Comparison of ENCODE assay signal across 1 cellular context in genomic region chr1:108877858-108878257, GRCh38.
TF ChIP-seq lines count a peak whose summit lies in the region.

No MANE protein-coding gene starts in this region.

TF ChIP-seq in GM23338, 12 proteins besides CTCF, POLR2A, EP300 and RAD21 (continued from another document):
- TF ChIP-seq ETS1 (IDR thresholded peaks at IDR 0.05) (no peak), ZNF331 (CRISPR knock-in tag; IDR thresholded peaks at IDR 0.05; ENCODE audit: low read depth) (no peak), STAT1 (IDR thresholded peaks at IDR 0.05; ENCODE audit: unreplicated experiment) (no peak), JUNB (IDR thresholded peaks at IDR 0.05; ENCODE audit: unreplicated experiment) (no peak), ZNF114 (CRISPR knock-in tag; IDR thresholded peaks at IDR 0.05) (no peak), NANOG (IDR thresholded peaks at IDR 0.05; ENCODE audit: borderline replicate concordance) (no peak), POLR2AphosphoS5 (IDR thresholded peaks at IDR 0.05; ENCODE audit: low read depth) (no peak), ZNF462 (CRISPR knock-in tag; IDR thresholded peaks at IDR 0.05) (no peak), EZH2phosphoT487 (IDR thresholded peaks at IDR 0.05; ENCODE audit: unreplicated experiment) (no peak)
